ENCODE assay signal across 9 cellular contexts in genomic region chr13:113531041-113531873, GRCh38.
"Had no signal": no experiment of that assay in that cellular context is flagged by ENCODE, and none has a peak within 500 bp of the region (broad histone marks: within the 10 kb centered on the region; RNA-seq: fewer than 3 reads in every experiment).

No MANE protein-coding gene starts in this region.

- H3K27ac ChIP-seq: VCaP had no signal

- ATAC-seq: activated CD4-positive, alpha-beta T cell treated with anti-CD3 and anti-CD28 coated beads for 36 hours; activated CD8-positive, alpha-beta T cell treated with anti-CD3 and anti-CD28 coated beads for 36 hours; naive thymus-derived CD4-positive, alpha-beta T cell had no signal

- H3K27ac Mint-ChIP-seq: activated CD4-positive, alpha-beta T cell treated with anti-CD3 and anti-CD28 coated beads for 36 hours; activated CD8-positive, alpha-beta T cell treated with anti-CD3 and anti-CD28 coated beads for 36 hours had no signal

- H3K27me3 Mint-ChIP-seq: activated CD4-positive, alpha-beta T cell treated with anti-CD3 and anti-CD28 coated beads for 36 hours; activated CD8-positive, alpha-beta T cell treated with anti-CD3 and anti-CD28 coated beads for 36 hours; naive thymus-derived CD4-positive, alpha-beta T cell had no signal

- H3K4me3 Mint-ChIP-seq: activated CD4-positive, alpha-beta T cell treated with anti-CD3 and anti-CD28 coated beads for 36 hours; activated CD8-positive, alpha-beta T cell treated with anti-CD3 and anti-CD28 coated beads for 36 hours; naive thymus-derived CD4-positive, alpha-beta T cell had no signal

- DNase-seq: activated CD4-positive, alpha-beta T cell treated with anti-CD3 and anti-CD28 coated beads for 36 hours; activated CD8-positive, alpha-beta memory T cell treated with anti-CD3 and anti-CD28 coated beads, Interleukin-2, amount 50 U/mL, for 4 hours; activated CD8-positive, alpha-beta T cell treated with anti-CD3 and anti-CD28 coated beads for 36 hours; activated naive CD4-positive, alpha-beta T cell; effector CD4-positive, alpha-beta T cell; naive thymus-derived CD4-positive, alpha-beta T cell; stimulated activated CD4-positive, alpha-beta T cell treated with anti-CD3 and anti-CD28 coated beads, Interleukin-1b, Interleukin-23, amount 100 ng/mL, for 48 hours; stimulated activated naive CD4-positive, alpha-beta T cell treated with Interleukin-2 at 50 U/mL for 16 hours had no signal

- H3K9me3 Mint-ChIP-seq: activated CD8-positive, alpha-beta T cell treated with anti-CD3 and anti-CD28 coated beads for 36 hours; naive thymus-derived CD4-positive, alpha-beta T cell had no signal

- H3K4me1 Mint-ChIP-seq: activated CD4-positive, alpha-beta T cell treated with anti-CD3 and anti-CD28 coated beads for 36 hours had no signal
